In genomic region chr3:115784739-115785571, GRCh38 we compare ENCODE assay signal across 8 cellular contexts.
DNase-seq lines count a peak whose midpoint lies in the region; ATAC-seq and TF ChIP-seq lines count a peak whose summit lies in the region.

No MANE protein-coding gene starts in this region.

- H3K4me3 Mint-ChIP-seq in activated T-cell treated with anti-CD3 and anti-CD28 coated beads, Interleukin-2, amount 50 U/mL, for 4 hours: peak overlapping the region; percentile 84
- peak overlapping the region; percentile 94 for H3K4me3 Mint-ChIP-seq in glutamatergic neuron (ENCODE audit: unreplicated experiment)

- no peaks in the 10 kb centered on the region for H3K9me3 Mint-ChIP-seq in activated T-cell treated with anti-CD3 and anti-CD28 coated beads, Interleukin-2, amount 50 U/mL, for 4 hours
- H3K9me3 Mint-ChIP-seq in glutamatergic neuron (ENCODE audit: unreplicated experiment): peaks cover 16% of the 10 kb centered on the region

- 0 out of 2 replicates have a peak, but pooled peaks have one; percentile 4 for TF ChIP-seq CTCF in BE2C (IDR thresholded peaks at IDR 0.05; ENCODE audit: low read depth, low read length)
- TF ChIP-seq CTCF in HEK293 (tag by site-specific recombination; IDR thresholded peaks at IDR 0.05): no peak; the same call in 1 of the 2 replicates
- TF ChIP-seq CTCF in glutamatergic neuron (IDR thresholded peaks at IDR 0.05; ENCODE audit: partially characterized antibody, unreplicated experiment): peak; percentile 31
- no peak for TF ChIP-seq CTCF in retinal pigment epithelial cell (conservative IDR thresholded peaks at IDR 0.05; ENCODE audit: low read depth, low read length)

- no peak for ATAC-seq in activated T-cell treated with anti-CD3 and anti-CD28 coated beads, Interleukin-2, amount 50 U/mL, for 4 hours
- no peak for ATAC-seq in GM21381 (IDR thresholded peaks at IDR 0.05; ENCODE audit: unreplicated experiment)

- H3K4me1 ChIP-seq in BE2C (peaks cover 11% of the 10 kb centered on the region), HEK293 (ENCODE audit: control insufficient read depth, insufficient read depth, low read length) (no peaks in the 10 kb centered on the region)

- DNase-seq in BE2C (peak; percentile 50), glutamatergic neuron (peak; percentile 21), retinal pigment epithelial cell (ENCODE audit: low read depth) (no peak), NCI-H1105 (lab: John Stamatoyannopoulos, UW) (no peak), NK-92 (lab: John Stamatoyannopoulos, UW; ENCODE audit: unreplicated experiment) (no peak)
- no peak for DNase-seq in activated T-cell treated with anti-CD3 and anti-CD28 coated beads, Interleukin-2, amount 50 U/mL, for 4 hours

- no peaks in the 10 kb centered on the region for H3K36me3 Mint-ChIP-seq in activated T-cell treated with anti-CD3 and anti-CD28 coated beads, Interleukin-2, amount 50 U/mL, for 4 hours (ENCODE audit: insufficient read depth)
- H3K36me3 Mint-ChIP-seq in glutamatergic neuron (ENCODE audit: unreplicated experiment): no peaks in the 10 kb centered on the region

- H3K27ac Mint-ChIP-seq in glutamatergic neuron (ENCODE audit: unreplicated experiment): peak overlapping the region; percentile 99

- H3K4me1 Mint-ChIP-seq in activated T-cell treated with anti-CD3 and anti-CD28 coated beads, Interleukin-2, amount 50 U/mL, for 4 hours (ENCODE audit: low read depth): peaks cover 21% of the 10 kb centered on the region
- peaks cover 49% of the 10 kb centered on the region for H3K4me1 Mint-ChIP-seq in glutamatergic neuron (ENCODE audit: low read depth, unreplicated experiment)

- H3K27ac ChIP-seq in HEK293 (ENCODE audit: extremely low read depth, low read depth, low read length): peak overlapping the region; percentile 86

- H3K9me3 ChIP-seq in BE2C: no peaks in the 10 kb centered on the region
- H3K9me3 ChIP-seq in HEK293 (ENCODE audit: control insufficient read depth, insufficient read depth, low read depth, low read length): no peaks in the 10 kb centered on the region

- H3K36me3 ChIP-seq in BE2C (no peaks in the 10 kb centered on the region), HEK293 (ENCODE audit: control insufficient read depth in 2 of 2, insufficient read depth in 1 of 2, low read length in 2 of 2) (no peaks in the 10 kb centered on the region)

- H3K4me3 ChIP-seq in BE2C (ENCODE audit: low read depth, low read length): peak overlapping the region; percentile 75
- H3K4me3 ChIP-seq in HEK293 (ENCODE audit: low read depth, low read length): peak overlapping the region; percentile 52
- H3K4me3 ChIP-seq in retinal pigment epithelial cell (ENCODE audit: low read length): peak overlapping the region; percentile 58

- CTCF ChIA-PET in HEK293 (lab: Yijun Ruan, JAX): interaction anchor here (0.6 to 2.7 kb wide), 22 partner anchors 14 to 1572 kb away, joined by 3 to 15 read pairs (median 3); no protein-coding TSS in a partner anchor

- H3K27me3 Mint-ChIP-seq in activated T-cell treated with anti-CD3 and anti-CD28 coated beads, Interleukin-2, amount 50 U/mL, for 4 hours (ENCODE audit: low read depth): no peaks in the 10 kb centered on the region
- peaks cover 18% of the 10 kb centered on the region for H3K27me3 Mint-ChIP-seq in glutamatergic neuron (ENCODE audit: unreplicated experiment)

- no peaks in the 10 kb centered on the region for H3K27me3 ChIP-seq in BE2C

- POLR2A ChIA-PET in HEK293 (lab: Yijun Ruan, JAX): interaction anchor here (0.9 kb wide), 1 partner anchor 9 kb away, joined by 5 read pairs; no protein-coding TSS in a partner anchor

TF ChIP-seq in HEK293, 187 proteins besides CTCF, POLR2A, EP300 and RAD21 (continues in another document):
- peak; percentile 92 for TF ChIP-seq SCRT1 (tag by site-specific recombination; IDR thresholded peaks at IDR 0.05; ENCODE audit: borderline replicate concordance)
- TF ChIP-seq SP7 (tag by site-specific recombination; IDR thresholded peaks at IDR 0.05): peak; percentile 4; the same call in 1 of the 2 replicates
- no peak for TF ChIP-seq ZBTB7A (tag by site-specific recombination; IDR thresholded peaks at IDR 0.05; ENCODE audit: low read depth)
- peak; percentile 11; the same call in 1 of the 2 replicates for TF ChIP-seq ZNF654 (tag by site-specific recombination; IDR thresholded peaks at IDR 0.05; ENCODE audit: low read depth)
- peak; percentile 7 for TF ChIP-seq GLIS1 (tag by site-specific recombination; IDR thresholded peaks at IDR 0.05)
- no peak; the same call in 1 of the 2 replicates for TF ChIP-seq ZNF157 (tag by site-specific recombination; IDR thresholded peaks at IDR 0.05)
- TF ChIP-seq OSR2 (tag by site-specific recombination; IDR thresholded peaks at IDR 0.05): 0 out of 2 replicates have a peak, but pooled peaks have one; percentile 27
- TF ChIP-seq ZNF10 (tag by site-specific recombination; IDR thresholded peaks at IDR 0.05): 0 out of 2 replicates have a peak, but pooled peaks have one; percentile 2
- TF ChIP-seq ZNF521 (tag by site-specific recombination; IDR thresholded peaks at IDR 0.05): no peak
- no peak for TF ChIP-seq ZNF529 (tag by site-specific recombination; IDR thresholded peaks at IDR 0.05; ENCODE audit: insufficient replicate concordance)
- peak; percentile 79; the same call in 1 of the 2 replicates for TF ChIP-seq ZNF76 (tag by site-specific recombination; IDR thresholded peaks at IDR 0.05; ENCODE audit: borderline replicate concordance, low read depth)
- TF ChIP-seq ZNF558 (tag by site-specific recombination; IDR thresholded peaks at IDR 0.05): 0 out of 2 replicates have a peak, but pooled peaks have one; percentile 30
- TF ChIP-seq ZNF350 (tag by site-specific recombination; IDR thresholded peaks at IDR 0.05): no peak
- no peak for TF ChIP-seq KLF16 (tag by site-specific recombination; IDR thresholded peaks at IDR 0.05)
- TF ChIP-seq, protein P1, sequence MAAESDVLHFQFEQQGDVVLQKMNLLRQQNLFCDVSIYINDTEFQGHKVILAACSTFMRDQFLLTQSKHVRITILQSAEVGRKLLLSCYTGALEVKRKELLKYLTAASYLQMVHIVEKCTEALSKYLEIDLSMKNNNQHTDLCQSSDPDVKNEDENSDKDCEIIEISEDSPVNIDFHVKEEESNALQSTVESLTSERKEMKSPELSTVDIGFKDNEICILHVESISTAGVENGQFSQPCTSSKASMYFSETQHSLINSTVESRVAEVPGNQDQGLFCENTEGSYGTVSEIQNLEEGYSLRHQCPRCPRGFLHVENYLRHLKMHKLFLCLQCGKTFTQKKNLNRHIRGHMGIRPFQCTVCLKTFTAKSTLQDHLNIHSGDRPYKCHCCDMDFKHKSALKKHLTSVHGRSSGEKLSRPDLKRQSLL (tag by site-specific recombination; IDR thresholded peaks at IDR 0.05): no peak
- no peak for TF ChIP-seq ZSCAN30 (tag by site-specific recombination; IDR thresholded peaks at IDR 0.05)
- TF ChIP-seq ZNF580 (tag by site-specific recombination; IDR thresholded peaks at IDR 0.05): no peak
- TF ChIP-seq ZNF785 (tag by site-specific recombination; IDR thresholded peaks at IDR 0.05): no peak
- no peak for TF ChIP-seq YY1 (tag by site-specific recombination; IDR thresholded peaks at IDR 0.05)
- 0 out of 2 replicates have a peak, but pooled peaks have one; percentile 6 for TF ChIP-seq ZBTB44 (tag by site-specific recombination; IDR thresholded peaks at IDR 0.05)
- TF ChIP-seq ELK4 (IDR thresholded peaks at IDR 0.05; ENCODE audit: borderline replicate concordance, low read depth, low read length): no peak
- no peak for TF ChIP-seq WT1 (tag by site-specific recombination; IDR thresholded peaks at IDR 0.05)
- no peak for TF ChIP-seq ZNF660 (tag by site-specific recombination; IDR thresholded peaks at IDR 0.05)
- no peak for TF ChIP-seq ZNF704 (tag by site-specific recombination; IDR thresholded peaks at IDR 0.05)

Comparison
In these comparisons a context has a peak if more than half of its experiments do, and no peak if none do; other contexts are left out.
1. DNase-seq: peak in BE2C (single experiment) and glutamatergic neuron (single experiment); none in activated T-cell treated with anti-CD3 and anti-CD28 coated beads, Interleukin-2, amount 50 U/mL, for 4 hours (single experiment), retinal pigment epithelial cell (single experiment), NCI-H1105 (single experiment) and NK-92 (single experiment).
2. CTCF ChIP-seq: peak in BE2C (single experiment) and glutamatergic neuron (single experiment); none in HEK293 (single experiment) and retinal pigment epithelial cell (single experiment).
3. Peak in every context shown above with its lines, with median percentiles within 50 percentile points of each other: H3K4me3 ChIP-seq.